1 cellular context compared by ENCODE assay signal in the genomic region with DNA sequence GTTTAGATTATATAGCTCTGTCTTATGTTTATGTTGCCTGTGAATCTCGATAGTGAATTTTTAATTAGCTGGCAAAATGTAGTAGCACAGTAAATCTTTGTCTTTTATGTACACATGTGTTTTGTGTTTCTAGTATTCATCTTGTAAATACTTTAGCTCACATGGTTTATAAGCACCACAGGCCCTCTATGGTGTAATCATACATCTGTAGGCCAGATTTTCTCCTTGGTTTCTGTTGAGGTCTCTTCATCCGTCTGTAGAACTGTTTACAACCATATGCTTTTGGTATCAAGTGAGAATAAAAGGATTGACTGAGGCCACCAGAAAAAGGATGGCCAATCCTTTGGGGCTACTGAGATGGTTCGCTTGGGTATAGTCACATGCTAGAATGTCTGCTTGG.
TF ChIP-seq lines count a peak whose summit lies in the region.

No MANE protein-coding gene starts in this region.

TF ChIP-seq in H1, 55 proteins besides CTCF, POLR2A, EP300 and RAD21:
- no peak for TF ChIP-seq POU5F1 (IDR thresholded peaks at IDR 0.05; ENCODE audit: low read depth, low read length)
- TF ChIP-seq SIN3A (conservative IDR thresholded peaks at IDR 0.05 in 1 of 2, IDR thresholded peaks at IDR 0.05 in 1 of 2; ENCODE audit: low read depth in 1 of 2, low read length in 2 of 2), result no peak
- TF ChIP-seq BCL11A (IDR thresholded peaks at IDR 0.05; ENCODE audit: low read depth in 2 of 2, low read length in 2 of 2), result no peak
- TF ChIP-seq EZH2 (IDR thresholded peaks at IDR 0.05; ENCODE audit: low read depth, low read length, severe bottlenecking), result no peak
- TF ChIP-seq, protein P1, sequence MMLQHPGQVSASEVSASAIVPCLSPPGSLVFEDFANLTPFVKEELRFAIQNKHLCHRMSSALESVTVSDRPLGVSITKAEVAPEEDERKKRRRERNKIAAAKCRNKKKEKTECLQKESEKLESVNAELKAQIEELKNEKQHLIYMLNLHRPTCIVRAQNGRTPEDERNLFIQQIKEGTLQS (IDR thresholded peaks at IDR 0.05; ENCODE audit: insufficient read depth, low read depth, low read length), result no peak
- TF ChIP-seq TAF7 (optimal IDR thresholded peaks at IDR 0.05; ENCODE audit: borderline replicate concordance, low read depth, low read length), result no peak
TF ChIP-seq in H1: peak in this region for 0.
